Comparison of ENCODE assay signal across 17 cellular contexts in genomic region chr3:40691598-40691905, GRCh38.
DNase-seq lines count a peak whose midpoint lies in the region; ATAC-seq and TF ChIP-seq lines count a peak whose summit lies in the region.
"Had no signal": no experiment of that assay in that cellular context is flagged by ENCODE, and none has a peak within 500 bp of the region (broad histone marks: within the 10 kb centered on the region; RNA-seq: fewer than 3 reads in every experiment).

No MANE protein-coding gene starts in this region.

- ATAC-seq in PC-3 (no peak), HG03520 (IDR thresholded peaks at IDR 0.05; ENCODE audit: unreplicated experiment) (no peak)
- ATAC-seq in CD8-positive, alpha-beta T cell, result no peak
- ATAC-seq: activated CD8-positive, alpha-beta memory T cell treated with anti-CD3 and anti-CD28 coated beads, Interleukin-2, amount 10 ng/mL, durations not matched to agents 7 days and 5 days had no signal

- no peaks in the 10 kb centered on the region for H3K9me2 ChIP-seq in PC-3 (replicated peaks; ENCODE audit: low read length)

- H3K27ac ChIP-seq in PC-3 (ENCODE audit: low read length), result no peak overlapping the region
- H3K27ac ChIP-seq in tibial artery, result peak overlapping the region; percentile 71 to 74
- H3K27ac ChIP-seq in CD8-positive, alpha-beta T cell (ENCODE audit: low read depth, low read length), result no peak overlapping the region
- H3K27ac ChIP-seq: GM23248, KMS-11, SK-N-MC had no signal

- intact Hi-C loops in PC-3 (cut with micrococcal nuclease) (no loop called here), tibial artery (cut with DNase I; ENCODE audit: low total_unique reads) (no loop called here)
- intact Hi-C loops in CD8-positive, alpha-beta T cell (cut with DNase I, micrococcal nuclease), result no loop called here

- H3K36me3 ChIP-seq in PC-3 (ENCODE audit: low read depth, low read length), result no peaks in the 10 kb centered on the region
- H3K36me3 ChIP-seq in tibial artery, result no peaks in the 10 kb centered on the region
- H3K36me3 ChIP-seq in CD8-positive, alpha-beta T cell (ENCODE audit: insufficient read depth, low read length), result no peaks in the 10 kb centered on the region

- H3K9ac ChIP-seq in PC-3 (ENCODE audit: low read length), result no peak overlapping the region
- H3K9ac ChIP-seq: GM23248, KMS-11 had no signal

- no peaks in the 10 kb centered on the region for H3K4me1 Mint-ChIP-seq in CD8-positive, alpha-beta T cell (ENCODE audit: low read depth)
- H3K4me1 Mint-ChIP-seq: activated CD8-positive, alpha-beta memory T cell treated with anti-CD3 and anti-CD28 coated beads, Interleukin-2, amount 10 ng/mL, durations not matched to agents 7 days and 5 days; activated naive CD4-positive, alpha-beta T cell treated with anti-CD3 and anti-CD28 coated beads, Interleukin-2, amount 50 U/mL, for 24 hours; CD4-positive, CD25-positive, alpha-beta regulatory T cell had no signal

- peaks cover 12% of the 10 kb centered on the region for H3K27me3 Mint-ChIP-seq in CD8-positive, alpha-beta T cell (ENCODE audit: low read depth)

- H3K27me3 ChIP-seq in PC-3 (ENCODE audit: low read length) (peaks cover 74% of the 10 kb centered on the region), tibial artery (no peaks in the 10 kb centered on the region)
- H3K27me3 ChIP-seq in CD8-positive, alpha-beta T cell (ENCODE audit: insufficient read depth, low read length), result no peaks in the 10 kb centered on the region

- H3K4me3 Mint-ChIP-seq in CD8-positive, alpha-beta T cell, result no peak overlapping the region
- H3K4me3 Mint-ChIP-seq: activated CD8-positive, alpha-beta memory T cell treated with anti-CD3 and anti-CD28 coated beads, Interleukin-2, amount 10 ng/mL, durations not matched to agents 7 days and 5 days; activated naive CD4-positive, alpha-beta T cell treated with anti-CD3 and anti-CD28 coated beads, Interleukin-2, amount 50 U/mL, for 24 hours; CD4-positive, CD25-positive, alpha-beta regulatory T cell had no signal

- POLR2A ChIA-PET in PC-3 (lab: Charles Lee; ENCODE audit: unreplicated experiment), result no interaction called here
- POLR2A ChIA-PET in CD8-positive, alpha-beta T cell (lab: Charles Lee), result no interaction called here

- no TSS peak for BruUV-seq in PC-3 (replicated peaks; lab: Mats Ljungman, UMichigan)

- H3K4me2 ChIP-seq in PC-3 (ENCODE audit: low read length), result no peak overlapping the region
- H3K4me2 ChIP-seq: KMS-11 had no signal

- H2AFZ ChIP-seq in PC-3 (ENCODE audit: low read length), result no peak overlapping the region
- H2AFZ ChIP-seq: GM23248 had no signal

- no peak overlapping the region for H3K27ac Mint-ChIP-seq in CD8-positive, alpha-beta T cell
- H3K27ac Mint-ChIP-seq: activated CD8-positive, alpha-beta memory T cell treated with anti-CD3 and anti-CD28 coated beads, Interleukin-2, amount 10 ng/mL, durations not matched to agents 7 days and 5 days; activated naive CD4-positive, alpha-beta T cell treated with anti-CD3 and anti-CD28 coated beads, Interleukin-2, amount 50 U/mL, for 24 hours; CD4-positive, CD25-positive, alpha-beta regulatory T cell had no signal

- H3K36me3 Mint-ChIP-seq in CD8-positive, alpha-beta T cell, result no peaks in the 10 kb centered on the region
- H3K36me3 Mint-ChIP-seq: activated CD8-positive, alpha-beta memory T cell treated with anti-CD3 and anti-CD28 coated beads, Interleukin-2, amount 10 ng/mL, durations not matched to agents 7 days and 5 days; activated naive CD4-positive, alpha-beta T cell treated with anti-CD3 and anti-CD28 coated beads, Interleukin-2, amount 50 U/mL, for 24 hours; CD4-positive, CD25-positive, alpha-beta regulatory T cell had no signal

- no peaks in the 10 kb centered on the region for H3K9me3 Mint-ChIP-seq in CD8-positive, alpha-beta T cell
- H3K9me3 Mint-ChIP-seq: activated naive CD4-positive, alpha-beta T cell treated with anti-CD3 and anti-CD28 coated beads, Interleukin-2, amount 50 U/mL, for 24 hours had no signal

- CTCF ChIA-PET in PC-3 (lab: Charles Lee), result no interaction called here
- CTCF ChIA-PET in CD8-positive, alpha-beta T cell (lab: Charles Lee), result no interaction called here

- no peak overlapping the region for H3K4me3 ChIP-seq in PC-3 (ENCODE audit: low read length)
- H3K4me3 ChIP-seq in tibial artery, result no peak overlapping the region
- H3K4me3 ChIP-seq in CD8-positive, alpha-beta T cell (ENCODE audit: low read depth, low read length), result no peak overlapping the region
- H3K4me3 ChIP-seq: GM23248, SK-N-MC had no signal

- H3K9me3 ChIP-seq in PC-3 (ENCODE audit: low read length) (no peaks in the 10 kb centered on the region), tibial artery (no peaks in the 10 kb centered on the region)
- H3K9me3 ChIP-seq in CD8-positive, alpha-beta T cell (ENCODE audit: low read length), result no peaks in the 10 kb centered on the region

- H3K79me2 ChIP-seq in PC-3 (ENCODE audit: low read length), result no peaks in the 10 kb centered on the region

- H3F3A ChIP-seq in PC-3 (ENCODE audit: low read length, unreplicated experiment), result no peaks in the 10 kb centered on the region

- TF ChIP-seq CTCF in PC-3 (conservative IDR thresholded peaks at IDR 0.05; ENCODE audit: low read depth, low read length), result no peak
- no peak for TF ChIP-seq CTCF in tibial artery (IDR thresholded peaks at IDR 0.05)
- TF ChIP-seq CTCF in CD8-positive, alpha-beta T cell (IDR thresholded peaks at IDR 0.05), result no peak

- H4K20me1 ChIP-seq in PC-3 (ENCODE audit: low read length), result no peaks in the 10 kb centered on the region

- H3K4me1 ChIP-seq in PC-3 (ENCODE audit: insufficient read depth, low read length) (no peaks in the 10 kb centered on the region), tibial artery (peaks cover 0 to 60% (median 33%) of the 10 kb centered on the region in 4 donors)
- no peaks in the 10 kb centered on the region for H3K4me1 ChIP-seq in CD8-positive, alpha-beta T cell (ENCODE audit: insufficient read depth, low read length)

- DNase-seq in PC-3 (peak; percentile 24), epidermal melanocyte (ENCODE audit: insufficient read length, low spot score) (peak; percentile 36), lung microvascular endothelial cell (ENCODE audit: low read depth in 2 of 2) (peak; percentile 16 to 42), tibial artery (peak in 1 of 2 donors; percentile 39), glomerular visceral epithelial cell (ENCODE audit: extremely low spot score) (no peak)
- no peak for DNase-seq in CD8-positive, alpha-beta T cell
- DNase-seq in activated T-cell treated with anti-CD3 and anti-CD28 coated beads, Interleukin-2, amount 50 U/mL, for 1 hour, result no peak
- DNase-seq: activated CD8-positive, alpha-beta memory T cell treated with anti-CD3 and anti-CD28 coated beads, Interleukin-2, amount 10 ng/mL, durations not matched to agents 7 days and 5 days; GM23248; mesendoderm; NCI-H1930; NK-92 treated with Interleukin-12 subunit alpha and Interleukin-12 subunit beta, amount 100 ng/mL, for 24 hours had no signal

Comparison
In these comparisons a context has a peak if more than half of its experiments do, and no peak if none do; other contexts are left out.
1. DNase-seq: peak in PC-3 (single experiment), epidermal melanocyte (single experiment) and lung microvascular endothelial cell (2 of 2); none in glomerular visceral epithelial cell (single experiment), CD8-positive, alpha-beta T cell (0 of 7) and activated T-cell treated with anti-CD3 and anti-CD28 coated beads, Interleukin-2, amount 50 U/mL, for 1 hour (single experiment).
2. H3K27ac ChIP-seq: peak in tibial artery (2 of 2); none in PC-3 (single experiment) and CD8-positive, alpha-beta T cell (single experiment).